17 cellular contexts compared by ENCODE assay signal in the genomic region with DNA sequence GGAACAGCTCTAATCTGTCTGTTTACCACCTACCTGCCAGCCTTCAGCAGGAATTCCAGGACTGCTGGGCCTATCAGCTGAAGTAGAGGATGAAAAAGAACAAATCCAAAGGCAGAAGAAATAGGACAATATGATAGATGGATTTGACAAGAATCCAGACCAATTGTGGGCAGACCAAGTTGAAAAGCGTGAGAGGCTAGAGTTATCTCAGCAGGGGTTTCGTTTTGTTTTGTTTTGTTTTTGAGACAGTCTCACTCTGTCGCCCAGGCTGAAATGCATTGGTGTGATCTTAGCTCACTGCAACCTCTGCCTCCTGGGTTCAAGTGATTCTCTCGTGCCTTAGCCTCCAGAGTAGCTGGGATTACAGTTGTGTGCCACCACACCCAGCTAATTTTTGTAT.
DNase-seq lines count a peak whose midpoint lies in the region; ATAC-seq, FAIRE-seq and TF ChIP-seq lines count a peak whose summit lies in the region.
"Had no signal": no experiment of that assay in that cellular context is flagged by ENCODE, and none has a peak within 500 bp of the region (broad histone marks: within the 10 kb centered on the region; RNA-seq: fewer than 3 reads in every experiment).

No MANE protein-coding gene starts in this region.

- no peak overlapping the region for H3K4me3 ChIP-seq in pancreas
- H3K4me3 ChIP-seq: body of pancreas had no signal

- H3K36me3 Mint-ChIP-seq in T-helper 17 cell (ENCODE audit: low read depth): no peaks in the 10 kb centered on the region

- ATAC-seq in GM19455 (IDR thresholded peaks at IDR 0.05; ENCODE audit: unreplicated experiment): peak; percentile 47
- peak; percentile 34 for ATAC-seq in HG02981 (IDR thresholded peaks at IDR 0.05; ENCODE audit: unreplicated experiment)
- no peak for ATAC-seq in T-helper 17 cell
- ATAC-seq in pancreas: no peak
- ATAC-seq: body of pancreas; naive thymus-derived CD4-positive, alpha-beta T cell had no signal

- H3K4me1 ChIP-seq in pancreas: no peaks in the 10 kb centered on the region
- H3K4me1 ChIP-seq: body of pancreas had no signal

- H3K27ac Mint-ChIP-seq in T-helper 17 cell: no peak overlapping the region

- DNase-seq in GM12891 (ENCODE audit: insufficient read length, low spot score) (no peak), T-helper 17 cell (no peak), NCI-H510A treated with DMSO at 0.1 percent for 48 hours (lab: John Stamatoyannopoulos, UW) (no peak), pancreas (no peak), inferior parietal cortex (ENCODE audit: extremely low spot score) (no peak), RKO (ENCODE audit: low spot score) (no peak)
- DNase-seq: activated T-cell treated with anti-CD3 and anti-CD28 coated beads, Interleukin-2, amount 50 U/mL, for 1 hour; body of pancreas; DMS79 treated with DMSO at 0.1 percent for 48 hours; effector memory CD4-positive, alpha-beta T cell; KG1; naive thymus-derived CD4-positive, alpha-beta T cell; NCI-H1930; Right ventricle myocardium superior had no signal

- intact Hi-C loops in pancreas (cut with DNase I): no loop called here

- H3K36me3 ChIP-seq in pancreas: no peaks in the 10 kb centered on the region

- H3K27me3 Mint-ChIP-seq in T-helper 17 cell: no peaks in the 10 kb centered on the region
- H3K27me3 Mint-ChIP-seq: naive thymus-derived CD4-positive, alpha-beta T cell had no signal

- no peaks in the 10 kb centered on the region for H3K27me3 ChIP-seq in pancreas
- H3K27me3 ChIP-seq: body of pancreas had no signal

- peak overlapping the region; percentile 41 for H3K4me3 Mint-ChIP-seq in T-helper 17 cell

- no peak for TF ChIP-seq POLR2A in GM12891 (IDR thresholded peaks at IDR 0.05; ENCODE audit: low read depth, low read length)

- FAIRE-seq in GM12891 (lab: Jason Lieb, UNC) (peak; percentile 65), pancreas (lab: Jason Lieb, UNC) (no peak)

- no peak for TF ChIP-seq CTCF in pancreas (IDR thresholded peaks at IDR 0.05)

- H3K27ac ChIP-seq in pancreas: no peak overlapping the region
- H3K27ac ChIP-seq: body of pancreas, VCaP had no signal

- H3K4me1 Mint-ChIP-seq in T-helper 17 cell: peaks cover 5% of the 10 kb centered on the region

- WGBS in pancreas, 2 donors: 75 to 80% methylated on average over 4 of the region's 4 CpGs

- no peaks in the 10 kb centered on the region for H3K9me3 ChIP-seq in T-helper 17 cell (ENCODE audit: control insufficient read depth, low read length, poor library complexity, severe bottlenecking)
- no peaks in the 10 kb centered on the region for H3K9me3 ChIP-seq in pancreas
- H3K9me3 ChIP-seq: body of pancreas had no signal

TF ChIP-seq in GM12891, 5 proteins besides CTCF, POLR2A, EP300 and RAD21:
- TF ChIP-seq SPI1 (IDR thresholded peaks at IDR 0.05; ENCODE audit: low read depth, low read length): no peak
- TF ChIP-seq PAX5 (IDR thresholded peaks at IDR 0.05; ENCODE audit: insufficient read depth, low read length, severe bottlenecking): no peak
- no peak for TF ChIP-seq POU2F2 (IDR thresholded peaks at IDR 0.05; ENCODE audit: low read depth, low read length)
- no peak for TF ChIP-seq POLR2AphosphoS5 (IDR thresholded peaks at IDR 0.05; ENCODE audit: low read depth, low read length)
- TF ChIP-seq TAF1 (IDR thresholded peaks at IDR 0.05; ENCODE audit: low read depth, low read length): no peak

Comparison
In these comparisons a context has a peak if more than half of its experiments do, and no peak if none do; other contexts are left out.
1. ATAC-seq: peak in GM19455 (single experiment) and HG02981 (single experiment); none in T-helper 17 cell (single experiment) and pancreas (0 of 4).